9 cellular contexts compared by ENCODE assay signal in genomic region chr11:74004694-74005615, GRCh38. TPM values are rescaled to one million over a fixed set of nuclear protein-coding genes. Genes with fewer than 3 reads are reported as not detected.
A peak's percentile ranks its signal among the peaks of the same experiment; 100 is the strongest.
DNase-seq lines count a peak whose midpoint lies in the region; ATAC-seq and TF ChIP-seq lines count a peak whose summit lies in the region.
"Had no signal": no experiment of that assay in that cellular context is flagged by ENCODE, and none has a peak within 500 bp of the region (broad histone marks: within the 10 kb centered on the region; RNA-seq: fewer than 3 reads in every experiment).

No MANE protein-coding gene starts in this region.

- peaks cover 50% of the 10 kb centered on the region for H3K4me1 Mint-ChIP-seq in activated CD8-positive, alpha-beta memory T cell treated with anti-CD3 and anti-CD28 coated beads, Interleukin-2, amount 10 ng/mL, durations not matched to agents 7 days and 5 days

- no peak overlapping the region for H3K4me3 ChIP-seq in lung
- no peak overlapping the region for H3K4me3 ChIP-seq in SJCRH30

- H3K9me3 ChIP-seq in lung (ENCODE audit: control insufficient read depth in 2 of 2, insufficient read depth in 1 of 2, low read length in 1 of 2) = no peaks in the 10 kb centered on the region
- no peaks in the 10 kb centered on the region for H3K9me3 ChIP-seq in SJCRH30 (replicated peaks)

- DNase-seq in NAMALWA (ENCODE audit: low spot score) = peak; percentile 24
- DNase-seq in activated CD8-positive, alpha-beta memory T cell treated with anti-CD3 and anti-CD28 coated beads, Interleukin-2, amount 10 ng/mL, durations not matched to agents 7 days and 5 days = peak; percentile 94
- DNase-seq in lung (ENCODE audit: low spot score) = no peak
- DNase-seq in stimulated activated CD8-positive, alpha-beta memory T cell treated with anti-CD3 and anti-CD28 coated beads, Interleukin-7, amount 100 ng/mL, for 1 hour (ENCODE audit: low read depth in 2 of 2) = peak; percentile 50 to 57
- no peak for DNase-seq in SJCRH30
- DNase-seq in dermis blood vessel endothelial cell = no peak

- H3K4me3 Mint-ChIP-seq in activated CD8-positive, alpha-beta memory T cell treated with anti-CD3 and anti-CD28 coated beads, Interleukin-2, amount 10 ng/mL, durations not matched to agents 7 days and 5 days = peak overlapping the region; percentile 51

- H3K27me3 ChIP-seq in lung (ENCODE audit: control insufficient read depth, insufficient read depth) (no peaks in the 10 kb centered on the region), SJCRH30 (no peaks in the 10 kb centered on the region)

- 63 to 66% methylated on average over 11 of the region's 11 CpGs for WGBS in lung, 2 donors

- peak; percentile 99 for ATAC-seq in activated CD8-positive, alpha-beta memory T cell treated with anti-CD3 and anti-CD28 coated beads, Interleukin-2, amount 10 ng/mL, durations not matched to agents 7 days and 5 days
- ATAC-seq in lung (ENCODE audit: insufficient read depth, low FRiP score) = peak; percentile 63
- ATAC-seq in GM19467 (IDR thresholded peaks at IDR 0.05; ENCODE audit: unreplicated experiment) = no peak
- ATAC-seq in GM18517 (IDR thresholded peaks at IDR 0.05; ENCODE audit: unreplicated experiment) = no peak

- H3K4me1 ChIP-seq in lung (ENCODE audit: control insufficient read depth in 2 of 2, insufficient read depth in 2 of 2, low read length in 2 of 2) (no peaks in the 10 kb centered on the region), SJCRH30 (peaks cover 5% of the 10 kb centered on the region; the same call in 1 of the 2 replicates)

- CTCF ChIA-PET in activated CD8-positive, alpha-beta memory T cell treated with anti-CD3 and anti-CD28 coated beads, Interleukin-2, amount 10 ng/mL, durations not matched to agents 7 days and 5 days (lab: Charles Lee) = interaction anchor here (0.7 to 2.7 kb wide), 8 partner anchors 10 to 33 kb away, joined by 3 to 10 read pairs (median 4); partner anchors contain the start of gene UCP2

- peak overlapping the region; percentile 91 for H3K27ac Mint-ChIP-seq in activated CD8-positive, alpha-beta memory T cell treated with anti-CD3 and anti-CD28 coated beads, Interleukin-2, amount 10 ng/mL, durations not matched to agents 7 days and 5 days

- H3K27ac ChIP-seq in lung (ENCODE audit: low read depth in 1 of 2, low read length in 1 of 2) (no peak overlapping the region), SJCRH30 (no peak overlapping the region)

- peaks cover 21% of the 10 kb centered on the region for H3K36me3 Mint-ChIP-seq in activated CD8-positive, alpha-beta memory T cell treated with anti-CD3 and anti-CD28 coated beads, Interleukin-2, amount 10 ng/mL, durations not matched to agents 7 days and 5 days

- H3K36me3 ChIP-seq in lung (ENCODE audit: control insufficient read depth in 2 of 2, insufficient read depth in 2 of 2, low read length in 2 of 2) (peaks cover 12 to 15% of the 10 kb centered on the region in 2 donors), SJCRH30 (peaks cover 4% of the 10 kb centered on the region; the same call in 1 of the 2 replicates)

- no peak for TF ChIP-seq CTCF in lung (IDR thresholded peaks at IDR 0.05; ENCODE audit: control extremely low read depth, extremely low read depth)

- H3K27me3 Mint-ChIP-seq in activated CD8-positive, alpha-beta memory T cell treated with anti-CD3 and anti-CD28 coated beads, Interleukin-2, amount 10 ng/mL, durations not matched to agents 7 days and 5 days = no peaks in the 10 kb centered on the region

- H3K9me3 Mint-ChIP-seq in activated CD8-positive, alpha-beta memory T cell treated with anti-CD3 and anti-CD28 coated beads, Interleukin-2, amount 10 ng/mL, durations not matched to agents 7 days and 5 days (ENCODE audit: low read depth) = no peaks in the 10 kb centered on the region

RNA-seq across cellular contexts. Expression of gene UCP3, which starts 3.9 kb away (rescaled TPM):
- 1 to 10 TPM; 3.3 to 5.2 TPM for total RNA-seq in activated CD8-positive, alpha-beta memory T cell treated with anti-CD3 and anti-CD28 coated beads, Interleukin-2, amount 10 ng/mL, durations not matched to agents 7 days and 5 days
- 1 to 10 TPM; 1.7 to 2.8 TPM for total RNA-seq in lung
- polyA plus RNA-seq in lung = 1 to 10 TPM; 1.0 to 1.9 TPM
- 0.53 and 1.2 TPM in 2 replicates for total RNA-seq in SJCRH30 (2014; rRNA removed; shearing (Covaris generic))
- 0.28 and 0.34 TPM in 2 replicates for total RNA-seq in dermis blood vessel endothelial cell

RNA-seq across cellular contexts. Expression of gene UCP2, which starts 22.3 kb away (rescaled TPM):
- 100 to 1,000 TPM; 199 to 288 TPM for total RNA-seq in activated CD8-positive, alpha-beta memory T cell treated with anti-CD3 and anti-CD28 coated beads, Interleukin-2, amount 10 ng/mL, durations not matched to agents 7 days and 5 days
- 100 to 1,000 TPM in 1 of 2 donors, 10 to 100 TPM in 1; 74.1 to 207 TPM for total RNA-seq in lung
- 100 to 1,000 TPM in 1 of 2 donors, 10 to 100 TPM in 1; 44.7 to 203 TPM for polyA plus RNA-seq in lung
- 25.8 and 28.8 TPM in 2 replicates for total RNA-seq in SJCRH30 (2014; rRNA removed; shearing (Covaris generic))
- total RNA-seq in dermis blood vessel endothelial cell = 2.6 and 22.3 TPM in 2 replicates

RNA-seq across cellular contexts. Expression of gene DNAJB13, which starts 54.1 kb away (rescaled TPM):
- total RNA-seq in activated CD8-positive, alpha-beta memory T cell treated with anti-CD3 and anti-CD28 coated beads, Interleukin-2, amount 10 ng/mL, durations not matched to agents 7 days and 5 days = under 1 TPM; 0.26 to 0.29 TPM
- 10 to 100 TPM in 1 of 2 donors, 1 to 10 TPM in 1; 6.1 to 11.9 TPM for total RNA-seq in lung
- polyA plus RNA-seq in lung = 1 to 10 TPM; 5.4 to 6.7 TPM
- not detected in 2 replicates for total RNA-seq in SJCRH30 (2014; rRNA removed; shearing (Covaris generic))
- not detected in 2 replicates for total RNA-seq in dermis blood vessel endothelial cell
- total RNA-seq: pulmonary artery endothelial cell had no signal

Comparison
In these comparisons a context has a peak if more than half of its experiments do, and no peak if none do; other contexts are left out.
1. DNase-seq: peak in NAMALWA (single experiment), activated CD8-positive, alpha-beta memory T cell treated with anti-CD3 and anti-CD28 coated beads, Interleukin-2, amount 10 ng/mL, durations not matched to agents 7 days and 5 days (single experiment) and stimulated activated CD8-positive, alpha-beta memory T cell treated with anti-CD3 and anti-CD28 coated beads, Interleukin-7, amount 100 ng/mL, for 1 hour (2 of 2); none in lung (single experiment), SJCRH30 (0 of 2) and dermis blood vessel endothelial cell (single experiment).
2. ATAC-seq: peak in activated CD8-positive, alpha-beta memory T cell treated with anti-CD3 and anti-CD28 coated beads, Interleukin-2, amount 10 ng/mL, durations not matched to agents 7 days and 5 days (single experiment) and lung (single experiment); none in GM19467 (single experiment) and GM18517 (single experiment).